In genomic region chr1:54475357-54476230, GRCh38 we compare ENCODE assay signal across 8 cellular contexts.
A peak's percentile ranks its signal among the peaks of the same experiment; 100 is the strongest.
DNase-seq lines count a peak whose midpoint lies in the region; ATAC-seq, FAIRE-seq and TF ChIP-seq lines count a peak whose summit lies in the region.

No MANE protein-coding gene starts in this region.

- TF ChIP-seq CTCF in GM13977 (IDR thresholded peaks at IDR 0.05; ENCODE audit: extremely low read depth, insufficient read depth, missing control alignments) (no peak), esophagus muscularis mucosa (IDR thresholded peaks at IDR 0.05) (no peak), parathyroid adenoma (IDR thresholded peaks at IDR 0.05) (no peak), A673 (conservative IDR thresholded peaks at IDR 0.05; ENCODE audit: low read depth, low read length) (no peak)

- H3K79me2 ChIP-seq in parathyroid adenoma = no peaks in the 10 kb centered on the region

- in situ Hi-C loops in GM13977 (cut with MboI; ENCODE audit: low pct_unique_long_range_greater_than_20kb, low sequenced_read_pairs, unreplicated experiment) = loop anchor here (10.0 to 25.0 kb wide), 2 partner anchors 61 to 363 kb away; no protein-coding TSS in a partner anchor

- H3K9ac ChIP-seq in parathyroid adenoma = no peak overlapping the region

- peak overlapping the region; percentile 26 for H3K4me2 ChIP-seq in parathyroid adenoma (ENCODE audit: low read length)

- H3K4me1 ChIP-seq in esophagus muscularis mucosa (peaks cover 9 to 26% (median 20%) of the 10 kb centered on the region in 4 donors), parathyroid adenoma (peaks cover 2% of the 10 kb centered on the region), A673 (ENCODE audit: insufficient read depth, low read length, poor library complexity, severe bottlenecking) (peaks cover 6% of the 10 kb centered on the region)

- H3K36me3 ChIP-seq in esophagus muscularis mucosa (no peaks in the 10 kb centered on the region), parathyroid adenoma (ENCODE audit: control insufficient read depth, insufficient read depth, low read length) (no peaks in the 10 kb centered on the region), A673 (ENCODE audit: insufficient read depth, low read length, poor library complexity, severe bottlenecking) (no peaks in the 10 kb centered on the region)

- H3K27me3 ChIP-seq in esophagus muscularis mucosa (peaks cover 0 to 6% (median 0%) of the 10 kb centered on the region in 4 donors), parathyroid adenoma (ENCODE audit: control insufficient read depth, insufficient read depth, low read length) (no peaks in the 10 kb centered on the region), A673 (replicated peaks; ENCODE audit: insufficient read depth, low read depth, low read length, poor library complexity) (no peaks in the 10 kb centered on the region)

- intact Hi-C loops in esophagus muscularis mucosa (cut with DNase I) (no loop called here), A673 (cut with micrococcal nuclease; ENCODE audit: unreplicated experiment) (no loop called here)

- WGBS in esophagus muscularis mucosa = 35% methylated on average over 22 of the region's 27 CpGs

- no peak overlapping the region for H2AFZ ChIP-seq in parathyroid adenoma

- H3K9me3 ChIP-seq in esophagus muscularis mucosa (no peaks in the 10 kb centered on the region), parathyroid adenoma (ENCODE audit: control insufficient read depth, low read length) (no peaks in the 10 kb centered on the region), A673 (ENCODE audit: low read depth, low read length, poor library complexity, severe bottlenecking) (no peaks in the 10 kb centered on the region)

- DNase-seq in GM13977 (ENCODE audit: low spot score) (peak; percentile 45), T-helper 22 cell (ENCODE audit: low read depth) (peak; percentile 9), esophagus muscularis mucosa (ENCODE audit: extremely low spot score) (no peak), RCC 7860 (ENCODE audit: low spot score) (no peak), A673 (ENCODE audit: low spot score) (no peak)

- BruUV-seq in A673 (replicated peaks; lab: Mats Ljungman, UMichigan) = no TSS peak

- TF ChIP-seq EP300 in esophagus muscularis mucosa (IDR thresholded peaks at IDR 0.05) = no peak

- FAIRE-seq in RCC 7860 (lab: Jason Lieb, UNC) = no peak

- H3K27ac ChIP-seq in esophagus muscularis mucosa (replicated peaks in 1 of 4) = peak overlapping the region in 3 of 4 donors; percentile 11 to 33 (median 24)
- no peak overlapping the region for H3K27ac ChIP-seq in parathyroid adenoma
- H3K27ac ChIP-seq in A673 (ENCODE audit: low read depth, low read length, poor library complexity, severe bottlenecking) = no peak overlapping the region

- TF ChIP-seq POLR2A in esophagus muscularis mucosa (IDR thresholded peaks at IDR 0.05; ENCODE audit: low read depth) = no peak

- POLR2A ChIA-PET in A673 (lab: Charles Lee; ENCODE audit: low non-redundant PET) = no interaction called here

- CTCF ChIA-PET in A673 (lab: Charles Lee) = no interaction called here

- H3K4me3 ChIP-seq in esophagus muscularis mucosa (peak overlapping the region; percentile 56 to 62 (median 58)), parathyroid adenoma (ENCODE audit: low read depth, low read length) (no peak overlapping the region), A673 (ENCODE audit: low read depth, low read length, poor library complexity, severe bottlenecking) (no peak overlapping the region)

- ATAC-seq in GM21526 (IDR thresholded peaks at IDR 0.05; ENCODE audit: low FRiP score, unreplicated experiment) = no peak
- no peak for ATAC-seq in GM21717 (IDR thresholded peaks at IDR 0.05; ENCODE audit: unreplicated experiment)

Comparison
In these comparisons a context has a peak if more than half of its experiments do, and no peak if none do; other contexts are left out.
1. DNase-seq: peak in GM13977 (single experiment) and T-helper 22 cell (single experiment); none in esophagus muscularis mucosa (single experiment), RCC 7860 (single experiment) and A673 (single experiment).
2. H3K27ac ChIP-seq: peak in esophagus muscularis mucosa (3 of 4); none in parathyroid adenoma (single experiment) and A673 (single experiment).
3. H3K4me3 ChIP-seq: peak in esophagus muscularis mucosa (4 of 4); none in parathyroid adenoma (single experiment) and A673 (single experiment).